28 cellular contexts compared by ENCODE assay signal in genomic region chr10:18319628-18320027, GRCh38.
"Had no signal": no experiment of that assay in that cellular context is flagged by ENCODE, and none has a peak within 500 bp of the region (broad histone marks: within the 10 kb centered on the region; RNA-seq: fewer than 3 reads in every experiment).

No MANE protein-coding gene starts in this region.

- H3K27ac ChIP-seq: colonic mucosa, coronary artery, dorsolateral prefrontal cortex, epithelial cell of prostate, esophagus muscularis mucosa, esophagus squamous epithelium, foreskin keratinocyte, gastrocnemius medialis, gastroesophageal sphincter, heart left ventricle, heart right ventricle had no signal

- H3K27me3 ChIP-seq: colonic mucosa, dorsolateral prefrontal cortex, esophagus muscularis mucosa, esophagus squamous epithelium, foreskin keratinocyte, gastrocnemius medialis, gastroesophageal sphincter, heart left ventricle, heart right ventricle had no signal

- H3K9me3 ChIP-seq: colonic mucosa, esophagus muscularis mucosa, esophagus squamous epithelium, gastrocnemius medialis, gastroesophageal sphincter had no signal

- FAIRE-seq: colon, endometrium, endothelial cell of umbilical vein, frontal cortex had no signal

- H3K36me3 ChIP-seq: colonic mucosa, esophagus muscularis mucosa, esophagus squamous epithelium, gastrocnemius medialis, gastroesophageal sphincter, heart left ventricle, heart right ventricle had no signal

- DNase-seq: colonic mucosa; cortex of kidney; dermis blood vessel endothelial cell; dorsolateral prefrontal cortex; effector CD4-positive, alpha-beta T cell; effector CD8-positive, alpha-beta T cell; effector memory CD4-positive, alpha-beta T cell; effector memory CD8-positive, alpha-beta T cell; endodermal cell; erythroblast; esophagus squamous epithelium; foreskin fibroblast; foreskin keratinocyte; foreskin melanocyte; gastrocnemius medialis; glutamatergic neuron; head of caudate nucleus; heart left ventricle; heart right ventricle had no signal

- ATAC-seq: effector memory CD8-positive, alpha-beta T cell; esophagus mucosa; foreskin keratinocyte; gastrocnemius medialis; gastroesophageal sphincter; heart left ventricle had no signal

- H3K4me3 ChIP-seq: colonic mucosa, coronary artery, dorsolateral prefrontal cortex, esophagus muscularis mucosa, esophagus squamous epithelium, gastrocnemius medialis, gastroesophageal sphincter, heart left ventricle, heart right ventricle had no signal

- H3K4me1 ChIP-seq: colonic mucosa, esophagus squamous epithelium, foreskin keratinocyte, gastrocnemius medialis had no signal
